In genomic region chr1:25018110-25018470, GRCh38 we compare ENCODE assay signal across 18 cellular contexts.
DNase-seq lines count a peak whose midpoint lies in the region; ATAC-seq, FAIRE-seq and TF ChIP-seq lines count a peak whose summit lies in the region.
"Had no signal": no experiment of that assay in that cellular context is flagged by ENCODE, and none has a peak within 500 bp of the region (broad histone marks: within the 10 kb centered on the region; RNA-seq: fewer than 3 reads in every experiment).

No MANE protein-coding gene starts in this region.

- no peak for TF ChIP-seq POLR2A in GM12891 (IDR thresholded peaks at IDR 0.05; ENCODE audit: low read depth, low read length)

- H3K4me1 ChIP-seq in CD4-positive, CD25-positive, alpha-beta regulatory T cell (ENCODE audit: control insufficient read depth, insufficient read depth, low read length, poor library complexity, severe bottlenecking) = peaks cover 21% of the 10 kb centered on the region
- H3K4me1 ChIP-seq in tibial artery = peaks cover 0 to 11% (median 2%) of the 10 kb centered on the region in 4 donors

- ATAC-seq in CD4-positive, CD25-positive, alpha-beta regulatory T cell (ENCODE audit: low read depth in 2 of 2) = no peak
- no peak for ATAC-seq in GM18867 (IDR thresholded peaks at IDR 0.05; ENCODE audit: unreplicated experiment)
- ATAC-seq: GM12878, left colon had no signal

- no peak overlapping the region for H3K4me3 ChIP-seq in CD4-positive, CD25-positive, alpha-beta regulatory T cell (ENCODE audit: low read depth, low read length)
- H3K4me3 ChIP-seq in tibial artery = no peak overlapping the region
- H3K4me3 ChIP-seq: GM12878, sigmoid colon had no signal

- peaks cover 0 to 52% (median 14%) of the 10 kb centered on the region in 4 donors for H3K4me1 Mint-ChIP-seq in CD4-positive, CD25-positive, alpha-beta regulatory T cell
- H3K4me1 Mint-ChIP-seq in activated T-helper 1 cell treated with anti-CD3 and anti-CD28 coated beads, Interleukin-12 subunit alpha, Interleukin-12 subunit beta, Interleukin-2, Interleukin-4 antibody, amounts not matched to agents 30 ng/mL and 10 ng/mL and 1 ng/mL, durations not matched to agents 14 hours and 24 hours and 36 hours (ENCODE audit: low read depth) = peaks cover 57% of the 10 kb centered on the region
- peaks cover 41 to 50% of the 10 kb centered on the region in 2 donors for H3K4me1 Mint-ChIP-seq in immature natural killer cell

- H3K36me3 Mint-ChIP-seq in CD4-positive, CD25-positive, alpha-beta regulatory T cell = no peaks in the 10 kb centered on the region
- H3K36me3 Mint-ChIP-seq in activated T-helper 1 cell treated with anti-CD3 and anti-CD28 coated beads, Interleukin-12 subunit alpha, Interleukin-12 subunit beta, Interleukin-2, Interleukin-4 antibody, amounts not matched to agents 30 ng/mL and 10 ng/mL and 1 ng/mL, durations not matched to agents 14 hours and 24 hours and 36 hours (ENCODE audit: low read depth) = no peaks in the 10 kb centered on the region
- no peaks in the 10 kb centered on the region for H3K36me3 Mint-ChIP-seq in immature natural killer cell

- no peaks in the 10 kb centered on the region for H3K9me3 ChIP-seq in CD4-positive, CD25-positive, alpha-beta regulatory T cell (ENCODE audit: control insufficient read depth in 2 of 2, low read length in 2 of 2)
- no peaks in the 10 kb centered on the region for H3K9me3 ChIP-seq in tibial artery
- H3K9me3 ChIP-seq: sigmoid colon had no signal

- H3K27me3 ChIP-seq in CD4-positive, CD25-positive, alpha-beta regulatory T cell (ENCODE audit: control insufficient read depth, insufficient read depth, low read length) = no peaks in the 10 kb centered on the region
- H3K27me3 ChIP-seq in tibial artery = peaks cover 0 to 45% of the 10 kb centered on the region in 2 donors
- H3K27me3 ChIP-seq: sigmoid colon had no signal

- peak; percentile 9 for FAIRE-seq in GM12891 (lab: Jason Lieb, UNC)
- FAIRE-seq: G401.6, GM12878 had no signal

- H3K4me3 Mint-ChIP-seq in CD4-positive, CD25-positive, alpha-beta regulatory T cell = no peak overlapping the region
- no peak overlapping the region for H3K4me3 Mint-ChIP-seq in activated T-helper 1 cell treated with anti-CD3 and anti-CD28 coated beads, Interleukin-12 subunit alpha, Interleukin-12 subunit beta, Interleukin-2, Interleukin-4 antibody, amounts not matched to agents 30 ng/mL and 10 ng/mL and 1 ng/mL, durations not matched to agents 14 hours and 24 hours and 36 hours
- H3K4me3 Mint-ChIP-seq in immature natural killer cell = no peak overlapping the region
- H3K4me3 Mint-ChIP-seq: endodermal cell had no signal

- intact Hi-C loops in activated T-helper 1 cell treated with anti-CD3 and anti-CD28 coated beads, Interleukin-12 subunit alpha, Interleukin-12 subunit beta, Interleukin-2, Interleukin-4 antibody, amounts not matched to agents 30 ng/mL and 10 ng/mL and 1 ng/mL, durations not matched to agents 14 hours and 24 hours and 36 hours (cut with micrococcal nuclease) = no loop called here
- intact Hi-C loops in tibial artery (cut with DNase I; ENCODE audit: low total_unique reads) = no loop called here

- H3K27ac Mint-ChIP-seq in CD4-positive, CD25-positive, alpha-beta regulatory T cell = peak overlapping the region in 2 of 3 donors; percentile 72 to 74
- H3K27ac Mint-ChIP-seq in activated T-helper 1 cell treated with anti-CD3 and anti-CD28 coated beads, Interleukin-12 subunit alpha, Interleukin-12 subunit beta, Interleukin-2, Interleukin-4 antibody, amounts not matched to agents 30 ng/mL and 10 ng/mL and 1 ng/mL, durations not matched to agents 14 hours and 24 hours and 36 hours = peak overlapping the region; percentile 88
- H3K27ac Mint-ChIP-seq in immature natural killer cell = peak overlapping the region in 4 of 6 donors; percentile 20 to 81 (median 75)
- H3K27ac Mint-ChIP-seq: endodermal cell had no signal

- no peak for TF ChIP-seq CTCF in tibial artery (IDR thresholded peaks at IDR 0.05)

- no peaks in the 10 kb centered on the region for H3K27me3 Mint-ChIP-seq in CD4-positive, CD25-positive, alpha-beta regulatory T cell
- no peaks in the 10 kb centered on the region for H3K27me3 Mint-ChIP-seq in activated T-helper 1 cell treated with anti-CD3 and anti-CD28 coated beads, Interleukin-12 subunit alpha, Interleukin-12 subunit beta, Interleukin-2, Interleukin-4 antibody, amounts not matched to agents 30 ng/mL and 10 ng/mL and 1 ng/mL, durations not matched to agents 14 hours and 24 hours and 36 hours (ENCODE audit: insufficient read depth)
- peaks cover 5 to 15% (median 7%) of the 10 kb centered on the region in 3 donors for H3K27me3 Mint-ChIP-seq in immature natural killer cell (ENCODE audit: low read depth in 3 of 3)

- no peak overlapping the region for H3K27ac ChIP-seq in CD4-positive, CD25-positive, alpha-beta regulatory T cell (ENCODE audit: insufficient read depth, low read length, poor library complexity, severe bottlenecking)
- H3K27ac ChIP-seq in tibial artery = no peak overlapping the region
- H3K27ac ChIP-seq: sigmoid colon had no signal

- no peak for DNase-seq in CD4-positive, CD25-positive, alpha-beta regulatory T cell
- DNase-seq in GM12891 (ENCODE audit: insufficient read length, low spot score) (no peak), immature natural killer cell (no peak), tibial artery (no peak)
- DNase-seq in activated T-helper 1 cell treated with anti-CD3 and anti-CD28 coated beads, Interleukin-12 subunit alpha, Interleukin-12 subunit beta, Interleukin-2, Interleukin-4 antibody, amounts not matched to agents 30 ng/mL and 10 ng/mL and 1 ng/mL, durations not matched to agents 14 hours and 24 hours and 36 hours (ENCODE audit: low spot score) = no peak
- no peak for DNase-seq in stimulated activated CD8-positive, alpha-beta memory T cell treated with anti-CD3 and anti-CD28 coated beads, Interleukin-4, amount 100 ng/mL, for 48 hours
- DNase-seq: activated T-cell treated with anti-CD3 and anti-CD28 coated beads for 4 hours; Calu3; central memory CD4-positive, alpha-beta T cell; left colon; NCI-H187; Right ventricle myocardium superior; sigmoid colon; stimulated activated CD4-positive, alpha-beta T cell treated with anti-CD3 and anti-CD28 coated beads, Interleukin-1b, Interleukin-23, amount 100 ng/mL, for 48 hours had no signal

- H3K36me3 ChIP-seq in CD4-positive, CD25-positive, alpha-beta regulatory T cell (ENCODE audit: control insufficient read depth, insufficient read depth, low read length) = no peaks in the 10 kb centered on the region
- H3K36me3 ChIP-seq in tibial artery = no peaks in the 10 kb centered on the region
- H3K36me3 ChIP-seq: sigmoid colon had no signal

- peaks cover 0 to 1% (median 0%) of the 10 kb centered on the region in 7 donors for H3K9me3 Mint-ChIP-seq in CD4-positive, CD25-positive, alpha-beta regulatory T cell
- H3K9me3 Mint-ChIP-seq in activated T-helper 1 cell treated with anti-CD3 and anti-CD28 coated beads, Interleukin-12 subunit alpha, Interleukin-12 subunit beta, Interleukin-2, Interleukin-4 antibody, amounts not matched to agents 30 ng/mL and 10 ng/mL and 1 ng/mL, durations not matched to agents 14 hours and 24 hours and 36 hours = no peaks in the 10 kb centered on the region
- H3K9me3 Mint-ChIP-seq in immature natural killer cell = no peaks in the 10 kb centered on the region
- H3K9me3 Mint-ChIP-seq: endodermal cell had no signal

TF ChIP-seq in GM12891, 5 proteins besides CTCF, POLR2A, EP300 and RAD21:
- TF ChIP-seq SPI1 (IDR thresholded peaks at IDR 0.05; ENCODE audit: low read depth, low read length) (no peak), TAF1 (IDR thresholded peaks at IDR 0.05; ENCODE audit: low read depth, low read length) (no peak), POU2F2 (IDR thresholded peaks at IDR 0.05; ENCODE audit: low read depth, low read length) (no peak), PAX5 (IDR thresholded peaks at IDR 0.05; ENCODE audit: insufficient read depth, low read length, severe bottlenecking) (no peak), POLR2AphosphoS5 (IDR thresholded peaks at IDR 0.05; ENCODE audit: low read depth, low read length) (no peak)
